9 cellular contexts compared by ENCODE assay signal in genomic region chr12:50246873-50247612, GRCh38. TPM values are rescaled to one million over a fixed set of nuclear protein-coding genes. Genes with fewer than 3 reads are reported as not detected.
DNase-seq lines count a peak whose midpoint lies in the region; ATAC-seq and TF ChIP-seq lines count a peak whose summit lies in the region.
"Had no signal": no experiment of that assay in that cellular context is flagged by ENCODE, and none has a peak within 500 bp of the region (broad histone marks: within the 10 kb centered on the region; RNA-seq: fewer than 3 reads in every experiment).

No MANE protein-coding gene starts in this region.

- CTCF ChIA-PET in WTC11 (lab: Charles Lee), result interaction anchor here (1.3 kb wide), 1 partner anchor 67 kb away, joined by 5 read pairs; no protein-coding TSS in a partner anchor

- ATAC-seq in HG03108 (IDR thresholded peaks at IDR 0.05; ENCODE audit: unreplicated experiment) (peak; percentile 43), WTC11 (no peak), gastrocnemius medialis (peak; percentile 74 to 81), GM18858 (IDR thresholded peaks at IDR 0.05; ENCODE audit: unreplicated experiment) (no peak), HG03097 (IDR thresholded peaks at IDR 0.05; ENCODE audit: low FRiP score, unreplicated experiment) (no peak)

- H3K36me3 ChIP-seq in gastrocnemius medialis, result peaks cover 0 to 5% of the 10 kb centered on the region in 2 donors

- no peaks in the 10 kb centered on the region for H3K9me3 Mint-ChIP-seq in WTC11
- H3K9me3 Mint-ChIP-seq: memory B cell had no signal

- H3K27me3 ChIP-seq in gastrocnemius medialis, result no peaks in the 10 kb centered on the region

- H3K4me3 Mint-ChIP-seq in WTC11, result no peak overlapping the region
- H3K4me3 Mint-ChIP-seq: memory B cell had no signal

- POLR2A ChIA-PET in WTC11 (lab: Charles Lee), result no interaction called here

- no peak for TF ChIP-seq POLR2A in gastrocnemius medialis (IDR thresholded peaks at IDR 0.05)

- H3K4me3 ChIP-seq in fibroblast of the aortic adventitia (ENCODE audit: low read depth, low read length) (no peak overlapping the region), gastrocnemius medialis (no peak overlapping the region)

- intact Hi-C loops in gastrocnemius medialis (cut with DNase I; ENCODE audit: low total_unique reads), result no loop called here

- no peaks in the 10 kb centered on the region for H3K9me3 ChIP-seq in gastrocnemius medialis

- peaks cover 6% of the 10 kb centered on the region for H3K4me1 Mint-ChIP-seq in WTC11

- peaks cover 47 to 70% of the 10 kb centered on the region in 2 donors for H3K4me1 ChIP-seq in gastrocnemius medialis

- TF ChIP-seq CTCF in WTC11 (IDR thresholded peaks at IDR 0.05), result no peak
- no peak for TF ChIP-seq CTCF in fibroblast of the aortic adventitia (IDR thresholded peaks at IDR 0.05; ENCODE audit: insufficient read depth, low read length)
- no peak for TF ChIP-seq CTCF in gastrocnemius medialis (IDR thresholded peaks at IDR 0.05 in 4 of 5, conservative IDR thresholded peaks at IDR 0.05 in 1 of 5)

- DNase-seq in GM04503 (ENCODE audit: low read depth) (peak; percentile 99), WTC11 (ENCODE audit: low spot score) (no peak), fibroblast of the aortic adventitia (ENCODE audit: low read depth) (peak; percentile 98), gastrocnemius medialis (peak; percentile 76 to 88), NCI-H2029 (lab: John Stamatoyannopoulos, UW) (no peak)

- no peaks in the 10 kb centered on the region for H3K27me3 Mint-ChIP-seq in WTC11 (ENCODE audit: low read depth)

- peak overlapping the region; percentile 76 to 86 (median 80) for H3K27ac ChIP-seq in gastrocnemius medialis

- in situ Hi-C loops in gastrocnemius medialis (cut with MboI; ENCODE audit: low sequenced_read_pairs in 4 of 4), result no loop called here

- H3K27ac Mint-ChIP-seq in WTC11, result peak overlapping the region; percentile 69; the same call in 1 of the 2 replicates
- H3K27ac Mint-ChIP-seq: memory B cell had no signal

- no peaks in the 10 kb centered on the region for H3K36me3 Mint-ChIP-seq in WTC11

TF ChIP-seq in WTC11, 78 proteins besides CTCF, POLR2A, EP300 and RAD21:
- TF ChIP-seq ZNF423 (CRISPR knock-in tag; IDR thresholded peaks at IDR 0.05), result no peak
- no peak for TF ChIP-seq CREM (CRISPR knock-in tag; IDR thresholded peaks at IDR 0.05)
- TF ChIP-seq GABPB1 (CRISPR knock-in tag; IDR thresholded peaks at IDR 0.05), result no peak
- no peak for TF ChIP-seq SMAD3 (CRISPR knock-in tag; IDR thresholded peaks at IDR 0.05; ENCODE audit: borderline replicate concordance)
- TF ChIP-seq, protein P1, sequence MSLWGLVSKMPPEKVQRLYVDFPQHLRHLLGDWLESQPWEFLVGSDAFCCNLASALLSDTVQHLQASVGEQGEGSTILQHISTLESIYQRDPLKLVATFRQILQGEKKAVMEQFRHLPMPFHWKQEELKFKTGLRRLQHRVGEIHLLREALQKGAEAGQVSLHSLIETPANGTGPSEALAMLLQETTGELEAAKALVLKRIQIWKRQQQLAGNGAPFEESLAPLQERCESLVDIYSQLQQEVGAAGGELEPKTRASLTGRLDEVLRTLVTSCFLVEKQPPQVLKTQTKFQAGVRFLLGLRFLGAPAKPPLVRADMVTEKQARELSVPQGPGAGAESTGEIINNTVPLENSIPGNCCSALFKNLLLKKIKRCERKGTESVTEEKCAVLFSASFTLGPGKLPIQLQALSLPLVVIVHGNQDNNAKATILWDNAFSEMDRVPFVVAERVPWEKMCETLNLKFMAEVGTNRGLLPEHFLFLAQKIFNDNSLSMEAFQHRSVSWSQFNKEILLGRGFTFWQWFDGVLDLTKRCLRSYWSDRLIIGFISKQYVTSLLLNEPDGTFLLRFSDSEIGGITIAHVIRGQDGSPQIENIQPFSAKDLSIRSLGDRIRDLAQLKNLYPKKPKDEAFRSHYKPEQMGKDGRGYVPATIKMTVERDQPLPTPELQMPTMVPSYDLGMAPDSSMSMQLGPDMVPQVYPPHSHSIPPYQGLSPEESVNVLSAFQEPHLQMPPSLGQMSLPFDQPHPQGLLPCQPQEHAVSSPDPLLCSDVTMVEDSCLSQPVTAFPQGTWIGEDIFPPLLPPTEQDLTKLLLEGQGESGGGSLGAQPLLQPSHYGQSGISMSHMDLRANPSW (CRISPR knock-in tag; conservative IDR thresholded peaks at IDR 0.05; ENCODE audit: low read depth), result no peak
- no peak for TF ChIP-seq ZNF138 (CRISPR knock-in tag; conservative IDR thresholded peaks at IDR 0.05)

RNA-seq across cellular contexts. Expression of gene LIMA1, which starts 36.3 kb away (rescaled TPM):
- total RNA-seq in WTC11 (2021), result 30.8 to 41.2 TPM (median 31.2 TPM) in 3 replicates
- 156 and 229 TPM in 2 replicates for total RNA-seq in fibroblast of the aortic adventitia (ENCODE audit: low replicate concordance)
- total RNA-seq in gastrocnemius medialis, result 10 to 100 TPM in 1 of 4 donors, 1 to 10 TPM in 3; 7.4 to 24.5 (median 8.8) TPM

Comparison
In these comparisons a context has a peak if more than half of its experiments do, and no peak if none do; other contexts are left out.
1. DNase-seq: peak in GM04503 (single experiment), fibroblast of the aortic adventitia (single experiment) and gastrocnemius medialis (2 of 2); none in WTC11 (single experiment) and NCI-H2029 (single experiment).
2. ATAC-seq: peak in HG03108 (single experiment) and gastrocnemius medialis (2 of 2); none in WTC11 (single experiment), GM18858 (single experiment) and HG03097 (single experiment).